ENCODE assay signal across 15 cellular contexts in genomic region chr9:20701058-20701457, GRCh38. TPM values are rescaled to one million over a fixed set of nuclear protein-coding genes. Genes with fewer than 3 reads are reported as not detected.
DNase-seq lines count a peak whose midpoint lies in the region; ATAC-seq and TF ChIP-seq lines count a peak whose summit lies in the region.
"Had no signal": no experiment of that assay in that cellular context is flagged by ENCODE, and none has a peak within 500 bp of the region (broad histone marks: within the 10 kb centered on the region; RNA-seq: fewer than 3 reads in every experiment).

No MANE protein-coding gene starts in this region.

- TF ChIP-seq CTCF in VCaP (conservative IDR thresholded peaks at IDR 0.05) (no peak), spleen (IDR thresholded peaks at IDR 0.05 in 8 of 11, conservative IDR thresholded peaks at IDR 0.05 in 3 of 11) (no peak)

- H3K4me3 ChIP-seq in spleen = no peak overlapping the region
- H3K4me3 ChIP-seq: A549 had no signal

- H3K27ac ChIP-seq in VCaP (peak overlapping the region; percentile 81), spleen (peak overlapping the region in 5 of 8 donors; percentile 1 to 66 (median 55))
- H3K27ac ChIP-seq: A549 had no signal

- peak; percentile 23 for DNase-seq in NCI-H2107 treated with DMSO at 0.1 percent for 48 hours (lab: John Stamatoyannopoulos, UW; ENCODE audit: unreplicated experiment)
- DNase-seq in NCI-H2107 (lab: John Stamatoyannopoulos, UW) = no peak
- DNase-seq in left colon = no peak
- DNase-seq in spleen = no peak
- DNase-seq in activated CD8-positive, alpha-beta T cell treated with anti-CD3 and anti-CD28 coated beads, Interleukin-2, amount 10 ng/mL, durations not matched to agents 7 days and 5 days = no peak
- DNase-seq: activated CD4-positive, alpha-beta T cell treated with anti-CD3 and anti-CD28 coated beads for 1 hour; foreskin melanocyte; NCI-H345; SIG-M5; stimulated activated CD4-positive, alpha-beta T cell treated with anti-CD3 and anti-CD28 coated beads, Interleukin-12 subunit alpha, Interleukin-12 subunit beta, amount 100 ng/mL, for 4 hours had no signal

- H3K27me3 ChIP-seq in spleen (replicated peaks in 1 of 7) = no peaks in the 10 kb centered on the region

- CTCF ChIA-PET in activated CD8-positive, alpha-beta T cell treated with anti-CD3 and anti-CD28 coated beads, Interleukin-2, amount 10 ng/mL, durations not matched to agents 7 days and 5 days (lab: Charles Lee) = interaction anchor here (1.3 kb wide), 1 partner anchor 77 kb away, joined by 3 read pairs; no protein-coding TSS in a partner anchor

- no peaks in the 10 kb centered on the region for H3K36me3 Mint-ChIP-seq in activated CD8-positive, alpha-beta T cell treated with anti-CD3 and anti-CD28 coated beads, Interleukin-2, amount 10 ng/mL, durations not matched to agents 7 days and 5 days (ENCODE audit: low read depth)

- WGBS in spleen, 5 donors = 3 to 29% (median 22%) methylated on average over 1 of the region's 1 CpG

- H3K4me3 Mint-ChIP-seq in activated CD8-positive, alpha-beta T cell treated with anti-CD3 and anti-CD28 coated beads, Interleukin-2, amount 10 ng/mL, durations not matched to agents 7 days and 5 days = no peak overlapping the region

- H3K27ac Mint-ChIP-seq in activated CD8-positive, alpha-beta T cell treated with anti-CD3 and anti-CD28 coated beads, Interleukin-2, amount 10 ng/mL, durations not matched to agents 7 days and 5 days = no peak overlapping the region
- H3K27ac Mint-ChIP-seq: activated T-helper 2 cell treated with anti-CD3 and anti-CD28 coated beads, Interferon-gamma antibody, Interleukin-2, Interleukin-4, amounts not matched to agents 10 μg/mL and 5 μg/mL and 100 μg/mL, durations not matched to agents 14 hours and 24 hours and 36 hours had no signal

- no peak for TF ChIP-seq POLR2A in spleen (IDR thresholded peaks at IDR 0.05)

- H3K4me1 Mint-ChIP-seq in activated CD8-positive, alpha-beta T cell treated with anti-CD3 and anti-CD28 coated beads, Interleukin-2, amount 10 ng/mL, durations not matched to agents 7 days and 5 days (ENCODE audit: low read depth) = peaks cover 7% of the 10 kb centered on the region

- peaks cover 0 to 11% (median 8%) of the 10 kb centered on the region in 6 donors for H3K4me1 ChIP-seq in spleen

- H3K9me3 ChIP-seq in spleen = no peaks in the 10 kb centered on the region
- H3K9me3 ChIP-seq: A549 had no signal

- POLR2A ChIA-PET in activated CD8-positive, alpha-beta T cell treated with anti-CD3 and anti-CD28 coated beads, Interleukin-2, amount 10 ng/mL, durations not matched to agents 7 days and 5 days (lab: Charles Lee) = interaction anchor here (0.7 kb wide), 2 partner anchors 149 to 311 kb away, joined by 3 read pairs; no protein-coding TSS in a partner anchor

- ATAC-seq in left colon (peak; percentile 45), HG03108 (IDR thresholded peaks at IDR 0.05; ENCODE audit: unreplicated experiment) (no peak), GM19395 (IDR thresholded peaks at IDR 0.05; ENCODE audit: unreplicated experiment) (no peak)
- ATAC-seq in activated CD8-positive, alpha-beta T cell treated with anti-CD3 and anti-CD28 coated beads, Interleukin-2, amount 10 ng/mL, durations not matched to agents 7 days and 5 days = no peak
- ATAC-seq: A549 had no signal

- intact Hi-C loops in left colon (cut with DNase I, micrococcal nuclease) = no loop called here
- intact Hi-C loops in spleen (cut with DNase I; ENCODE audit: low total_unique reads) = no loop called here

- H3K27me3 Mint-ChIP-seq in activated CD8-positive, alpha-beta T cell treated with anti-CD3 and anti-CD28 coated beads, Interleukin-2, amount 10 ng/mL, durations not matched to agents 7 days and 5 days (ENCODE audit: low read depth) = no peaks in the 10 kb centered on the region

- no peaks in the 10 kb centered on the region for H3K9me3 Mint-ChIP-seq in activated CD8-positive, alpha-beta T cell treated with anti-CD3 and anti-CD28 coated beads, Interleukin-2, amount 10 ng/mL, durations not matched to agents 7 days and 5 days (ENCODE audit: insufficient read depth)
- H3K9me3 Mint-ChIP-seq: activated T-helper 2 cell treated with anti-CD3 and anti-CD28 coated beads, Interferon-gamma antibody, Interleukin-2, Interleukin-4, amounts not matched to agents 10 μg/mL and 5 μg/mL and 100 μg/mL, durations not matched to agents 14 hours and 24 hours and 36 hours had no signal

- no peaks in the 10 kb centered on the region for H3K36me3 ChIP-seq in spleen

RNA-seq across cellular contexts. Expression of gene FOCAD, which starts 17.0 kb away (rescaled TPM):
- total RNA-seq in left colon = 10 to 100 TPM; 21.5 to 29.2 TPM
- total RNA-seq in spleen = 10 to 100 TPM; 10.8 to 33.2 (median 23.7) TPM
- polyA plus RNA-seq in spleen = 1 to 10 TPM; 3.0 to 3.7 (median 3.0) TPM
- 10 to 100 TPM; 31.5 to 32.8 TPM for total RNA-seq in activated CD8-positive, alpha-beta T cell treated with anti-CD3 and anti-CD28 coated beads, Interleukin-2, amount 10 ng/mL, durations not matched to agents 7 days and 5 days
